ENCODE assay signal across 30 cellular contexts in genomic region chr12:3084742-3085141, GRCh38. TPM values are rescaled to one million over a fixed set of nuclear protein-coding genes. Genes with fewer than 3 reads are reported as not detected.
DNase-seq lines count a peak whose midpoint lies in the region; ATAC-seq, FAIRE-seq and TF ChIP-seq lines count a peak whose summit lies in the region.
"Had no signal": no experiment of that assay in that cellular context is flagged by ENCODE, and none has a peak within 500 bp of the region (broad histone marks: within the 10 kb centered on the region; RNA-seq: fewer than 3 reads in every experiment).

No MANE protein-coding gene starts in this region.

- no peak overlapping the region for H2AFZ ChIP-seq in H9 (ENCODE audit: low read length)

- H3K4ac ChIP-seq in H9 (ENCODE audit: low read depth, low read length): no peak overlapping the region

- H3K9me3 Mint-ChIP-seq in H9 (peaks cover 3% of the 10 kb centered on the region in 2 experiments; a peak in 3 of 5 replicates), progenitor cell of endocrine pancreas (ENCODE audit: low read depth) (no peaks in the 10 kb centered on the region)
- H3K9me3 Mint-ChIP-seq: activated CD4-positive, alpha-beta T cell treated with anti-CD3 and anti-CD28 coated beads, Interleukin-2, amount 10 ng/mL, durations not matched to agents 7 days and 5 days; activated naive CD4-positive, alpha-beta T cell treated with anti-CD3 and anti-CD28 coated beads, Interleukin-2, amount 50 U/mL, for 24 hours; central memory CD8-positive, alpha-beta T cell; type B pancreatic cell had no signal

- no peaks in the 10 kb centered on the region for H3K79me2 ChIP-seq in H9 (ENCODE audit: insufficient read depth, low read length)

- H3K36me3 Mint-ChIP-seq in H9 (ENCODE audit: insufficient read depth in 1 of 3, low read depth in 3 of 3) (peaks cover 11 to 22% (median 16%) of the 10 kb centered on the region in 3 experiments), progenitor cell of endocrine pancreas (ENCODE audit: insufficient read depth) (peaks cover 6% of the 10 kb centered on the region)
- H3K36me3 Mint-ChIP-seq: activated CD8-positive, alpha-beta memory T cell treated with anti-CD3 and anti-CD28 coated beads, Interleukin-2, amount 10 ng/mL, durations not matched to agents 7 days and 5 days; activated naive CD4-positive, alpha-beta T cell treated with anti-CD3 and anti-CD28 coated beads, Interleukin-2, amount 50 U/mL, for 24 hours; IgD-negative memory B cell had no signal

- FAIRE-seq in kidney (lab: Jason Lieb, UNC): no peak
- FAIRE-seq: GM12892 had no signal

- H2BK20ac ChIP-seq in H9 (ENCODE audit: low read depth, low read length, poor library complexity, severe bottlenecking): no peak overlapping the region

- peak overlapping the region in 1 of 2 experiments; percentile 49; a peak in 4 of 5 replicates for H3K4me3 Mint-ChIP-seq in H9
- H3K4me3 Mint-ChIP-seq in progenitor cell of endocrine pancreas (ENCODE audit: low read depth): no peak overlapping the region
- H3K4me3 Mint-ChIP-seq: activated CD4-positive, alpha-beta T cell treated with anti-CD3 and anti-CD28 coated beads, Interleukin-2, amount 10 ng/mL, durations not matched to agents 7 days and 5 days; activated CD8-positive, alpha-beta memory T cell treated with anti-CD3 and anti-CD28 coated beads, Interleukin-2, amount 10 ng/mL, durations not matched to agents 7 days and 5 days; activated naive CD4-positive, alpha-beta T cell treated with anti-CD3 and anti-CD28 coated beads, Interleukin-2, amount 50 U/mL, for 24 hours; central memory CD8-positive, alpha-beta T cell; IgD-negative memory B cell; stimulated activated naive CD8-positive, alpha-beta T cell treated with anti-CD3 and anti-CD28 coated beads, Interleukin-15, amount 100 ng/mL, for 72 hours; type B pancreatic cell had no signal

- H3K4me2 ChIP-seq in H9 (ENCODE audit: insufficient read depth, insufficient read length, low read length): no peak overlapping the region

- intact Hi-C loops in kidney (cut with DNase I): no loop called here
- intact Hi-C loops in gastrocnemius medialis (cut with DNase I; ENCODE audit: low total_unique reads): no loop called here
- intact Hi-C loops in lower lobe of right lung (cut with DNase I): no loop called here

- no peaks in the 10 kb centered on the region for H3K79me1 ChIP-seq in H9 (ENCODE audit: insufficient read depth, low read depth, low read length, poor library complexity, severe bottlenecking)

- H3K4me1 Mint-ChIP-seq in H9 (peaks cover 48 to 55% of the 10 kb centered on the region in 2 experiments), progenitor cell of endocrine pancreas (ENCODE audit: low read depth) (peaks cover 12% of the 10 kb centered on the region)
- H3K4me1 Mint-ChIP-seq: activated CD8-positive, alpha-beta memory T cell treated with anti-CD3 and anti-CD28 coated beads, Interleukin-2, amount 10 ng/mL, durations not matched to agents 7 days and 5 days; activated naive CD4-positive, alpha-beta T cell treated with anti-CD3 and anti-CD28 coated beads, Interleukin-2, amount 50 U/mL, for 24 hours; central memory CD8-positive, alpha-beta T cell; IgD-negative memory B cell; stimulated activated naive CD8-positive, alpha-beta T cell treated with anti-CD3 and anti-CD28 coated beads, Interleukin-15, amount 100 ng/mL, for 72 hours had no signal

- H3K36me3 ChIP-seq in cardiac muscle cell (no peaks in the 10 kb centered on the region), kidney (ENCODE audit: control insufficient read depth in 1 of 2, insufficient read depth in 2 of 2, low read length in 2 of 2) (no peaks in the 10 kb centered on the region), gastrocnemius medialis (no peaks in the 10 kb centered on the region), lower lobe of right lung (no peaks in the 10 kb centered on the region)

- no peak overlapping the region for H4K8ac ChIP-seq in H9 (replicated peaks; ENCODE audit: insufficient read length, low read depth, low read length)

- H3K9ac ChIP-seq in H9 (ENCODE audit: extremely low read depth, insufficient read length, low read length) (no peak overlapping the region), kidney (ENCODE audit: low read length in 2 of 2) (peak overlapping the region in 1 of 2 donors; percentile 73)

- no peak overlapping the region for H2BK12ac ChIP-seq in H9 (ENCODE audit: insufficient read length, low read depth, low read length)

- H2BK120ac ChIP-seq in H9 (ENCODE audit: low read depth, low read length, poor library complexity, severe bottlenecking): no peak overlapping the region

- H3K9me3 ChIP-seq in H9 (ENCODE audit: control insufficient read depth, low read depth, low read length) (no peaks in the 10 kb centered on the region), cardiac muscle cell (ENCODE audit: low read depth) (no peaks in the 10 kb centered on the region), kidney (ENCODE audit: control insufficient read depth in 1 of 2, low read length in 2 of 2) (no peaks in the 10 kb centered on the region), gastrocnemius medialis (no peaks in the 10 kb centered on the region), lower lobe of right lung (no peaks in the 10 kb centered on the region)

- no peak overlapping the region for H3T11ph ChIP-seq in H9 (ENCODE audit: low read length)

- H3K27ac Mint-ChIP-seq in H9: peak overlapping the region; percentile 91 to 97 (median 97)
- no peak overlapping the region for H3K27ac Mint-ChIP-seq in progenitor cell of endocrine pancreas
- H3K27ac Mint-ChIP-seq: activated CD4-positive, alpha-beta T cell treated with anti-CD3 and anti-CD28 coated beads, Interleukin-2, amount 10 ng/mL, durations not matched to agents 7 days and 5 days; activated CD8-positive, alpha-beta memory T cell treated with anti-CD3 and anti-CD28 coated beads, Interleukin-2, amount 10 ng/mL, durations not matched to agents 7 days and 5 days; activated naive CD4-positive, alpha-beta T cell treated with anti-CD3 and anti-CD28 coated beads, Interleukin-2, amount 50 U/mL, for 24 hours; IgD-negative memory B cell; type B pancreatic cell had no signal

- DNase-seq in H9 (peak; percentile 94), cardiac muscle cell (ENCODE audit: low read depth in 1 of 2, low spot score in 1 of 2) (peak in 1 of 2 donors; percentile 57), kidney (no peak), gastrocnemius medialis (no peak), lower lobe of right lung (no peak), progenitor cell of endocrine pancreas (ENCODE audit: low spot score, unreplicated experiment) (no peak), OCI-M2 (lab: John Stamatoyannopoulos, UW; ENCODE audit: unreplicated experiment) (no peak)
- DNase-seq: ACHN; activated CD4-positive, alpha-beta T cell treated with anti-CD3 and anti-CD28 coated beads, Interleukin-2, amount 10 ng/mL, durations not matched to agents 7 days and 5 days; activated CD8-positive, alpha-beta memory T cell treated with anti-CD3 and anti-CD28 coated beads, Interleukin-2, amount 10 ng/mL, durations not matched to agents 7 days and 5 days; anterior cingulate cortex; C1 segment of cervical spinal cord; Calu3; erythroblast; foreskin fibroblast; NCI-H1436; NCI-H524; nucleus accumbens; stimulated activated CD4-positive, alpha-beta T cell treated with anti-CD3 and anti-CD28 coated beads, Interleukin-12 subunit alpha, Interleukin-12 subunit beta, amount 100 ng/mL, for 4 hours; stimulated activated naive CD8-positive, alpha-beta T cell treated with anti-CD3 and anti-CD28 coated beads, Interleukin-15, amount 100 ng/mL, for 72 hours had no signal

- H3K27me3 Mint-ChIP-seq in H9 (ENCODE audit: low read depth) (peaks cover 6% of the 10 kb centered on the region), progenitor cell of endocrine pancreas (peaks cover 6% of the 10 kb centered on the region)
- H3K27me3 Mint-ChIP-seq: activated naive CD4-positive, alpha-beta T cell treated with anti-CD3 and anti-CD28 coated beads, Interleukin-2, amount 50 U/mL, for 24 hours; central memory CD8-positive, alpha-beta T cell; stimulated activated naive CD8-positive, alpha-beta T cell treated with anti-CD3 and anti-CD28 coated beads, Interleukin-15, amount 100 ng/mL, for 72 hours; type B pancreatic cell had no signal

- WGBS in H9 (ENCODE audit: extremely low coverage, insufficient read length, low lambda C conversion rate): no CpG with 5 or more reads among the region's 12 CpGs

- H3K27ac ChIP-seq in H9 (ENCODE audit: insufficient read length, low read depth, low read length) (no peak overlapping the region), cardiac muscle cell (peak overlapping the region; percentile 26), kidney (ENCODE audit: low read depth in 2 of 2, low read length in 2 of 2) (peak overlapping the region; percentile 80 to 85), gastrocnemius medialis (peak overlapping the region in 3 of 4 donors; percentile 31 to 49 (median 38)), lower lobe of right lung (no peak overlapping the region)
- H3K27ac ChIP-seq: VCaP had no signal

- TF ChIP-seq POLR2A in gastrocnemius medialis (IDR thresholded peaks at IDR 0.05): no peak

- H4K91ac ChIP-seq in H9 (ENCODE audit: insufficient read length, low read depth, low read length): no peak overlapping the region

- H2AK5ac ChIP-seq in H9 (ENCODE audit: insufficient read length, low read length): no peak overlapping the region

- H3K4me3 ChIP-seq in cardiac muscle cell: no peak overlapping the region
- peak overlapping the region in 1 of 2 donors; percentile 30 for H3K4me3 ChIP-seq in kidney (ENCODE audit: low read length in 2 of 2)
- H3K4me3 ChIP-seq in gastrocnemius medialis: no peak overlapping the region
- no peak overlapping the region for H3K4me3 ChIP-seq in lower lobe of right lung
- H3K4me3 ChIP-seq: lung had no signal

- H3K4me1 ChIP-seq in H9 (ENCODE audit: insufficient read depth, low read length) (peaks cover 5% of the 10 kb centered on the region; the same call in 1 of the 2 replicates), cardiac muscle cell (ENCODE audit: low read depth) (peaks cover 8% of the 10 kb centered on the region), kidney (ENCODE audit: control insufficient read depth in 1 of 2, insufficient read depth in 1 of 2, low read depth in 1 of 2, low read length in 2 of 2) (peaks cover 55 to 61% of the 10 kb centered on the region in 2 donors), gastrocnemius medialis (peaks cover 9 to 13% of the 10 kb centered on the region in 2 donors), lower lobe of right lung (peaks cover 52% of the 10 kb centered on the region)

- H3K23ac ChIP-seq in H9 (ENCODE audit: insufficient read length, low read depth, low read length): no peak overlapping the region

- H3K27me3 ChIP-seq in H9 (ENCODE audit: insufficient read depth, low read length): no peaks in the 10 kb centered on the region
- H3K27me3 ChIP-seq in cardiac muscle cell: no peaks in the 10 kb centered on the region
- H3K27me3 ChIP-seq in gastrocnemius medialis: no peaks in the 10 kb centered on the region
- no peaks in the 10 kb centered on the region for H3K27me3 ChIP-seq in lower lobe of right lung (ENCODE audit: low read depth)

- H3K14ac ChIP-seq in H9 (ENCODE audit: insufficient read depth, low read length): no peak overlapping the region

- H3K18ac ChIP-seq in H9 (ENCODE audit: insufficient read length, low read depth, low read length): no peak overlapping the region

- no peak overlapping the region for H2BK5ac ChIP-seq in H9 (ENCODE audit: insufficient read length, low read length)

- H4K20me1 ChIP-seq in H9 (ENCODE audit: control insufficient read depth, insufficient read depth, insufficient read length): no peaks in the 10 kb centered on the region

- H4K5ac ChIP-seq in H9 (ENCODE audit: insufficient read length, low read depth, low read length): no peak overlapping the region

- H3K56ac ChIP-seq in H9 (ENCODE audit: insufficient read length, low read depth, low read length): no peak overlapping the region

- H3K23me2 ChIP-seq in H9 (ENCODE audit: insufficient read length, low read depth, low read length, poor library complexity, severe bottlenecking): no peaks in the 10 kb centered on the region

- ATAC-seq in gastrocnemius medialis: no peak
- no peak for ATAC-seq in lower lobe of right lung
- ATAC-seq in GM21825 (IDR thresholded peaks at IDR 0.05; ENCODE audit: unreplicated experiment): no peak
- ATAC-seq: activated CD8-positive, alpha-beta memory T cell treated with anti-CD3 and anti-CD28 coated beads, Interleukin-2, amount 10 ng/mL, durations not matched to agents 7 days and 5 days; SK-N-SH treated with all-trans-retinoic acid at 6 μM for 48 hours; stimulated activated naive CD8-positive, alpha-beta T cell treated with anti-CD3 and anti-CD28 coated beads, Interleukin-15, amount 100 ng/mL, for 72 hours had no signal

- in situ Hi-C loops in gastrocnemius medialis (cut with MboI; ENCODE audit: low sequenced_read_pairs in 4 of 4): no loop called here

- TF ChIP-seq CTCF in H9 (conservative IDR thresholded peaks at IDR 0.05) (peak; percentile 23; the same call in 1 of the 3 replicates), cardiac muscle cell (IDR thresholded peaks at IDR 0.05; ENCODE audit: low read depth, low read length) (no peak), kidney (IDR thresholded peaks at IDR 0.05; ENCODE audit: borderline replicate concordance, extremely low read depth, insufficient read depth) (no peak), gastrocnemius medialis (IDR thresholded peaks at IDR 0.05 in 4 of 5, conservative IDR thresholded peaks at IDR 0.05 in 1 of 5) (no peak), lower lobe of right lung (IDR thresholded peaks at IDR 0.05) (no peak), progenitor cell of endocrine pancreas (IDR thresholded peaks at IDR 0.05; ENCODE audit: unreplicated experiment) (no peak)

- no peak overlapping the region for H2BK15ac ChIP-seq in H9 (ENCODE audit: low read depth, low read length)

RNA-seq across cellular contexts. Expression of gene TSPAN9, which starts 7.6 kb away (rescaled TPM):
- total RNA-seq in H9 (2021): 16.8 and 19.0 TPM in 2 replicates
- total RNA-seq in cardiac muscle cell: 153 and 199 TPM in 2 replicates
- polyA plus RNA-seq in cardiac muscle cell: 13.3 and 17.9 TPM in 2 replicates
- total RNA-seq in kidney: 81.6 TPM
- 62.4 TPM for polyA plus RNA-seq in kidney (ENCODE audit: insufficient read depth, low read depth, low replicate concordance)
- total RNA-seq in gastrocnemius medialis: 1 to 10 TPM; 4.7 to 9.4 (median 7.4) TPM
- 61.1 TPM for total RNA-seq in lower lobe of right lung
- total RNA-seq in progenitor cell of endocrine pancreas: 30.4 and 30.9 TPM in 2 replicates
- total RNA-seq: activated CD8-positive, alpha-beta memory T cell treated with anti-CD3 and anti-CD28 coated beads, Interleukin-2, amount 10 ng/mL, durations not matched to agents 7 days and 5 days; T-helper 2 cell treated with Interferon-gamma antibody and Interleukin-4, amounts not matched to agents 100 ng/mL and 5 ng/mL, for 36 hours had no signal
- polyA plus RNA-seq: IgD-negative memory B cell had no signal

Comparison
In these comparisons a context has a peak if more than half of its experiments do, and no peak if none do; other contexts are left out.
1. H3K27ac ChIP-seq: peak in cardiac muscle cell (single experiment), kidney (2 of 2) and gastrocnemius medialis (3 of 4); none in H9 (single experiment) and lower lobe of right lung (single experiment).